ENCODE assay signal across 8 cellular contexts in the genomic region with DNA sequence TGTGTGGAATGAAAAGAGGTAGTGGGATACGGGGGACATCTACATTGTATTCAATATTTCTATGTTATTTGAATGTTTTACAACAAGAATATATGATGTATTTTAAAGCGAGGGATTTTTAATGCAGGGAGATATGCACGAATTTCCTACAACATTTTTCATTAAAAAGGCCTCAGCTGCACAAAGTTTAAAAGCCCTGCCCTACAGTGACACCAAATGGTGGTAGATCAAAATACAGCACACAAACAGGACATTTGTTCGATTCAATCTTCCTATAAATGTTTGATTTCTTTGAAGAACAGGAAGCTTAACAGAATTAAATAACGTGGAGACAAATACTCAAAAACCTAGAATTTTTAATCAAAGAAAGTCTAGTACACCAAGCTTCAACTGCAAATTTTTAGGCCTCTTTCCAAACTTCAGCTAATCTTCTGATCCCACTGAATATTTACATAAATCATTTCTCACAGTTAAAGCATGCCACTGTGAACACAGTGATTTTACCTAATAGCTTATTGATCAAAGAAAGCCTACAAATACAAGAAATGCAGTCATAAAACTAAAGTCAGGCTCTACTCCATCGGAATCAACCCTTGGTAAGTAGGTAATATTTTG.
A peak's percentile ranks its signal among the peaks of the same experiment; 100 is the strongest.
DNase-seq lines count a peak whose midpoint lies in the region; ATAC-seq, FAIRE-seq and TF ChIP-seq lines count a peak whose summit lies in the region.

No MANE protein-coding gene starts in this region.

- DNase-seq in GF-D8 (lab: John Stamatoyannopoulos, UW): peak; percentile 10
- no peak for DNase-seq in LNCaP clone FGC (ENCODE audit: low read depth)
- peak; percentile 7 for DNase-seq in astrocyte (ENCODE audit: low read depth)
- no peak for DNase-seq in right lobe of liver
- no peak for DNase-seq in effector CD4-positive, alpha-beta T cell
- no peak for DNase-seq in HPDE6-E6E7 (ENCODE audit: extremely low spot score)

- no peaks in the 10 kb centered on the region for H3K27me3 ChIP-seq in astrocyte (ENCODE audit: insufficient read depth, low read length)
- no peaks in the 10 kb centered on the region for H3K27me3 ChIP-seq in right lobe of liver

- intact Hi-C loops in right lobe of liver (cut with DNase I): no loop called here

- H3K4me3 ChIP-seq in LNCaP clone FGC (ENCODE audit: low read depth, low read length) (no peak overlapping the region), astrocyte (ENCODE audit: insufficient read depth, low read depth, low read length) (no peak overlapping the region), right lobe of liver (no peak overlapping the region)

- 43% methylated on average over 6 of the region's 6 CpGs for WGBS in right lobe of liver (ENCODE audit: insufficient coverage, low coverage, low lambda C conversion rate, missing lambda C conversion rate)

- H3K36me3 Mint-ChIP-seq in astrocyte (ENCODE audit: low read depth, unreplicated experiment): no peaks in the 10 kb centered on the region

- H3K4me3 Mint-ChIP-seq in astrocyte (ENCODE audit: unreplicated experiment): no peak overlapping the region

- H3K4me1 ChIP-seq in astrocyte (ENCODE audit: insufficient read depth, low read length) (no peaks in the 10 kb centered on the region), right lobe of liver (no peaks in the 10 kb centered on the region)

- no peaks in the 10 kb centered on the region for H3K27me3 Mint-ChIP-seq in astrocyte (ENCODE audit: low read depth, unreplicated experiment)

- ATAC-seq in right lobe of liver (peak; percentile 51 to 72 (median 60)), HG02938 (IDR thresholded peaks at IDR 0.05; ENCODE audit: unreplicated experiment) (no peak), GM19395 (IDR thresholded peaks at IDR 0.05; ENCODE audit: unreplicated experiment) (no peak)

- H4K20me1 ChIP-seq in astrocyte (ENCODE audit: insufficient read depth, low read length): no peaks in the 10 kb centered on the region

- TF ChIP-seq POLR2A in right lobe of liver (IDR thresholded peaks at IDR 0.05): no peak

- H3K27ac Mint-ChIP-seq in astrocyte (ENCODE audit: unreplicated experiment): no peak overlapping the region

- peak; percentile 65 for TF ChIP-seq CTCF in LNCaP clone FGC (IDR thresholded peaks at IDR 0.05; ENCODE audit: control insufficient read depth, extremely low read depth, insufficient read depth)
- peak; percentile 56 for TF ChIP-seq CTCF in astrocyte (IDR thresholded peaks at IDR 0.05; ENCODE audit: insufficient read depth, low read depth, low read length)
- TF ChIP-seq CTCF in right lobe of liver (IDR thresholded peaks at IDR 0.05): peak; percentile 51 to 63 (median 57)

- H3K36me3 ChIP-seq in astrocyte (ENCODE audit: insufficient read depth, low read length) (peaks cover 3% of the 10 kb centered on the region), right lobe of liver (no peaks in the 10 kb centered on the region)

- no peak overlapping the region for H3K4me2 ChIP-seq in astrocyte (ENCODE audit: low read length)

- no peaks in the 10 kb centered on the region for H3K79me2 ChIP-seq in astrocyte (ENCODE audit: insufficient read depth, low read length)

- no peak overlapping the region for H2AFZ ChIP-seq in astrocyte (ENCODE audit: low read depth, low read length)

- peak; percentile 92 for FAIRE-seq in astrocyte (lab: Jason Lieb, UNC)

- H3K9ac ChIP-seq in astrocyte (ENCODE audit: low read length): peak overlapping the region; percentile 2

- H3K4me1 Mint-ChIP-seq in astrocyte (ENCODE audit: low read depth, unreplicated experiment): no peaks in the 10 kb centered on the region

- H3K27ac ChIP-seq in astrocyte (ENCODE audit: low read depth, low read length) (no peak overlapping the region), right lobe of liver (no peak overlapping the region)

- no peaks in the 10 kb centered on the region for H3K9me3 ChIP-seq in astrocyte (ENCODE audit: insufficient read depth, low read depth, low read length)
- H3K9me3 ChIP-seq in right lobe of liver: no peaks in the 10 kb centered on the region

- no peaks in the 10 kb centered on the region for H3K9me3 Mint-ChIP-seq in astrocyte (ENCODE audit: unreplicated experiment)

Comparison
In these comparisons a context has a peak if more than half of its experiments do, and no peak if none do; other contexts are left out.
1. DNase-seq: peak in GF-D8 (single experiment) and astrocyte (single experiment); none in LNCaP clone FGC (single experiment), right lobe of liver (0 of 3), effector CD4-positive, alpha-beta T cell (single experiment) and HPDE6-E6E7 (single experiment).
2. ATAC-seq: peak in right lobe of liver (4 of 4); none in HG02938 (single experiment) and GM19395 (single experiment).
3. Peak in every context shown above with its lines, with median percentiles within 50 percentile points of each other: CTCF ChIP-seq.